In genomic region chr20:40467014-40467413, GRCh38 we compare ENCODE assay signal across 14 cellular contexts.
"Had no signal": no experiment of that assay in that cellular context is flagged by ENCODE, and none has a peak within 500 bp of the region (broad histone marks: within the 10 kb centered on the region; RNA-seq: fewer than 3 reads in every experiment).

No MANE protein-coding gene starts in this region.

- H3K27ac Mint-ChIP-seq: activated naive CD4-positive, alpha-beta T cell treated with anti-CD3 and anti-CD28 coated beads, Interleukin-2, amount 50 U/mL, for 24 hours; activated T-cell treated with anti-CD3 and anti-CD28 coated beads, Interleukin-2, amount 50 U/mL, for 24 hours; effector memory CD8-positive, alpha-beta T cell; naive thymus-derived CD4-positive, alpha-beta T cell had no signal

- H3K9me3 Mint-ChIP-seq: activated naive CD4-positive, alpha-beta T cell treated with anti-CD3 and anti-CD28 coated beads, Interleukin-2, amount 50 U/mL, for 24 hours; activated T-cell treated with anti-CD3 and anti-CD28 coated beads, Interleukin-2, amount 50 U/mL, for 24 hours; central memory CD8-positive, alpha-beta T cell had no signal

- H3K4me1 Mint-ChIP-seq: activated naive CD4-positive, alpha-beta T cell treated with anti-CD3 and anti-CD28 coated beads, Interleukin-2, amount 50 U/mL, for 24 hours; central memory CD8-positive, alpha-beta T cell; naive thymus-derived CD4-positive, alpha-beta T cell had no signal

- H3K36me3 Mint-ChIP-seq: activated naive CD4-positive, alpha-beta T cell treated with anti-CD3 and anti-CD28 coated beads, Interleukin-2, amount 50 U/mL, for 24 hours; naive thymus-derived CD4-positive, alpha-beta T cell had no signal

- H3K27me3 ChIP-seq: body of pancreas, tibial nerve had no signal

- H3K27ac ChIP-seq: body of pancreas, epithelial cell of prostate, tibial nerve had no signal

- H3K4me3 ChIP-seq: body of pancreas, lung, tibial nerve had no signal

- DNase-seq: activated CD4-positive, alpha-beta T cell treated with anti-CD3 and anti-CD28 coated beads, Interleukin-2, amount 50 U/mL, for 4 hours; activated effector memory CD4-positive, alpha-beta T cell treated with Interleukin-2 at 50 U/mL for 16 hours; activated T-cell treated with anti-CD3 and anti-CD28 coated beads, Interleukin-2, amount 50 U/mL, for 24 hours; amniotic stem cell; body of pancreas; effector memory CD8-positive, alpha-beta T cell; naive thymus-derived CD4-positive, alpha-beta T cell; retina had no signal

- H3K4me3 Mint-ChIP-seq: activated naive CD4-positive, alpha-beta T cell treated with anti-CD3 and anti-CD28 coated beads, Interleukin-2, amount 50 U/mL, for 24 hours; activated T-cell treated with anti-CD3 and anti-CD28 coated beads, Interleukin-2, amount 50 U/mL, for 24 hours; central memory CD8-positive, alpha-beta T cell; effector memory CD8-positive, alpha-beta T cell; naive thymus-derived CD4-positive, alpha-beta T cell had no signal

- ATAC-seq: activated CD4-positive, CD25-positive, alpha-beta regulatory T cell treated with anti-CD3 and anti-CD28 coated beads, Interleukin-2, amount 50 U/mL, for 24 hours; body of pancreas; effector memory CD8-positive, alpha-beta T cell; naive thymus-derived CD4-positive, alpha-beta T cell had no signal

- H3K36me3 ChIP-seq: tibial nerve had no signal

- H3K9me3 ChIP-seq: body of pancreas, tibial nerve had no signal

- H3K4me1 ChIP-seq: body of pancreas had no signal

- H3K27me3 Mint-ChIP-seq: activated naive CD4-positive, alpha-beta T cell treated with anti-CD3 and anti-CD28 coated beads, Interleukin-2, amount 50 U/mL, for 24 hours; activated T-cell treated with anti-CD3 and anti-CD28 coated beads, Interleukin-2, amount 50 U/mL, for 24 hours had no signal
